In genomic region chr12:49842519-49843352, GRCh38 we compare ENCODE assay signal across 8 cellular contexts. TPM values are rescaled to one million over a fixed set of nuclear protein-coding genes. Genes with fewer than 3 reads are reported as not detected.
DNase-seq lines count a peak whose midpoint lies in the region; ATAC-seq and TF ChIP-seq lines count a peak whose summit lies in the region.

TSS of gene BCDIN3D (minus strand) at chr12:49843106. CDS start at chr12:49843087, 19 bp downstream.

- peak within 1 kb of the TSS; percentile 69 for H3K4me3 ChIP-seq in lower lobe of right lung

- H3K9me3 ChIP-seq in lower lobe of right lung: no peaks in the 10 kb centered on the region

- H3K27me3 ChIP-seq in lower lobe of right lung (ENCODE audit: low read depth): peaks cover 4% of the 10 kb centered on the region

- H3K36me3 ChIP-seq in lower lobe of right lung: no peaks in the 10 kb centered on the region

- H3K27ac ChIP-seq in C4-2B: peak within 1 kb of the TSS; percentile 86
- H3K27ac ChIP-seq in lower lobe of right lung: peak within 1 kb of the TSS; percentile 88

- H3K4me1 ChIP-seq in lower lobe of right lung: peaks cover 19% of the 10 kb centered on the region

- no peak for TF ChIP-seq CTCF in C4-2B (conservative IDR thresholded peaks at IDR 0.05)
- TF ChIP-seq CTCF in lower lobe of right lung (IDR thresholded peaks at IDR 0.05): no peak

- DNase-seq in NCI-H748 treated with DMSO at 0.1 percent for 48 hours (lab: John Stamatoyannopoulos, UW) (peak; percentile 72), dermis microvascular lymphatic vessel endothelial cell (ENCODE audit: low read depth in 2 of 2) (peak; percentile 86 to 92), lower lobe of right lung (peak; percentile 96)
- peak; percentile 96 for DNase-seq in activated CD4-positive, alpha-beta T cell treated with anti-CD3 and anti-CD28 coated beads, Interleukin-2, amount 50 U/mL, for 48 hours
- DNase-seq in stimulated activated CD4-positive, alpha-beta T cell treated with anti-CD3 and anti-CD28 coated beads, TNF-alpha, amount 100 ng/mL, for 1 hour (ENCODE audit: low read depth in 3 of 3, low spot score in 1 of 3): peak; percentile 83 to 93 (median 85)

- peak; percentile 85 for ATAC-seq in GM19397 (IDR thresholded peaks at IDR 0.05; ENCODE audit: unreplicated experiment)
- ATAC-seq in HG03565 (IDR thresholded peaks at IDR 0.05; ENCODE audit: unreplicated experiment): peak; percentile 73
- peak; percentile 98 to 99 for ATAC-seq in lower lobe of right lung

- intact Hi-C loops in lower lobe of right lung (cut with DNase I): no loop called here

RNA-seq across cellular contexts. Expression of gene BCDIN3D, which starts in this region (rescaled TPM):
- total RNA-seq in dermis microvascular lymphatic vessel endothelial cell (1.8 and 3.2 TPM in 2 replicates), lower lobe of right lung (5.1 TPM)

Comparison
In these comparisons a context has a peak if more than half of its experiments do, and no peak if none do; other contexts are left out.
1. Peak in every context shown above with its lines: DNase-seq, ATAC-seq, H3K4me3 ChIP-seq and H3K27ac ChIP-seq.